Comparison of ENCODE assay signal across 22 cellular contexts in the genomic region with DNA sequence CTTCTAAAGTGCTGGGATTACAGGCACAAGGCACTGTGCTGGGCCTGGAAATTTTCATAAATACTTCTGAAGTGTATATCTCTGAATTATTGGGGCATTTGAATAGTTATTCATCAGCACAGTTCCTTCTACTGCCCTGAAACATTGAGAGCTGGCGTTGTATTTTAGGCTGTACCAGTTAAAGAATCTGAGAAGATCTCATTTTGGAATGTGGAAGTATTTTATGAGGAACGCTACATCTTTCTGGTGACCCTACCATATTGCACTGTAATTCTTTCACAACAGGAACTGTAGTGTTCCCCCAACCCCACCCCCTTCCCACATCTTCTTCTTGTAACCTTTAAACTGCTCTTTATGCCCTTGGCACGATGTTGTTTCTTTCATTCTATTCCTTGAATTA.
DNase-seq lines count a peak whose midpoint lies in the region; ATAC-seq and TF ChIP-seq lines count a peak whose summit lies in the region.
"Had no signal": no experiment of that assay in that cellular context is flagged by ENCODE, and none has a peak within 500 bp of the region (broad histone marks: within the 10 kb centered on the region; RNA-seq: fewer than 3 reads in every experiment).

No MANE protein-coding gene starts in this region.

- H3K9me3 Mint-ChIP-seq in osteocyte (ENCODE audit: unreplicated experiment): no peaks in the 10 kb centered on the region
- H3K9me3 Mint-ChIP-seq: activated naive CD4-positive, alpha-beta T cell treated with anti-CD3 and anti-CD28 coated beads for 36 hours; GM23338 had no signal

- peak; percentile 68 for DNase-seq in EH (ENCODE audit: low read depth)
- peak; percentile 61 for DNase-seq in MV-4-11 (lab: John Stamatoyannopoulos, UW)
- peak; percentile 29 for DNase-seq in choroid plexus epithelial cell (ENCODE audit: low read depth)
- no peak for DNase-seq in osteocyte (ENCODE audit: extremely low spot score, unreplicated experiment)
- DNase-seq in activated CD4-positive, CD25-positive, alpha-beta regulatory T cell treated with anti-CD3 and anti-CD28 coated beads, Interleukin-2, amount 50 U/mL, for 72 hours: no peak
- no peak for DNase-seq in dermis blood vessel endothelial cell
- DNase-seq in NCI-H1417 treated with DMSO at 0.1 percent for 48 hours (lab: John Stamatoyannopoulos, UW): no peak
- DNase-seq: activated CD4-positive, alpha-beta T cell treated with anti-CD3 and anti-CD28 coated beads, Interleukin-2, amount 50 U/mL, for 4 hours; activated naive CD4-positive, alpha-beta T cell treated with anti-CD3 and anti-CD28 coated beads for 36 hours; Caco-2; cerebellar nuclear complex; head of caudate nucleus; NCI-H1694 treated with DMSO at 0.1 percent for 48 hours; NCI-H2227 treated with DMSO at 0.1 percent for 48 hours; sigmoid colon; stimulated activated CD4-positive, alpha-beta T cell treated with anti-CD3 and anti-CD28 coated beads, Interleukin-2, amount 100 ng/mL, for 24 hours; stimulated activated naive CD4-positive, alpha-beta T cell treated with Interleukin-2 at 50 U/mL for 16 hours; T-helper 1 cell had no signal

- H3K27ac Mint-ChIP-seq in osteocyte (ENCODE audit: unreplicated experiment): peak overlapping the region; percentile 75
- H3K27ac Mint-ChIP-seq: activated naive CD4-positive, alpha-beta T cell treated with anti-CD3 and anti-CD28 coated beads for 36 hours; GM23338 had no signal

- no peak overlapping the region for H3K4me3 Mint-ChIP-seq in osteocyte (ENCODE audit: unreplicated experiment)
- H3K4me3 Mint-ChIP-seq: activated naive CD4-positive, alpha-beta T cell treated with anti-CD3 and anti-CD28 coated beads for 36 hours; GM23338 had no signal

- H3K36me3 Mint-ChIP-seq in osteocyte (ENCODE audit: unreplicated experiment): no peaks in the 10 kb centered on the region

- H3K4me1 Mint-ChIP-seq in osteocyte (ENCODE audit: unreplicated experiment): peaks cover 45% of the 10 kb centered on the region

- H3K4me3 ChIP-seq in choroid plexus epithelial cell (ENCODE audit: low read depth, low read length): no peak overlapping the region
- H3K4me3 ChIP-seq: ascending aorta, GM23338, sigmoid colon, tibial nerve had no signal

- no peak for TF ChIP-seq CTCF in choroid plexus epithelial cell (conservative IDR thresholded peaks at IDR 0.05; ENCODE audit: low read depth, low read length)
- TF ChIP-seq CTCF in osteocyte (IDR thresholded peaks at IDR 0.05): no peak

- ATAC-seq in HG03571 (IDR thresholded peaks at IDR 0.05; ENCODE audit: unreplicated experiment): no peak
- ATAC-seq: GM23338 had no signal

- H3K27me3 Mint-ChIP-seq in osteocyte (ENCODE audit: unreplicated experiment): no peaks in the 10 kb centered on the region

Comparison
In these comparisons a context has a peak if more than half of its experiments do, and no peak if none do; other contexts are left out.
1. DNase-seq: peak in EH (single experiment), MV-4-11 (single experiment) and choroid plexus epithelial cell (single experiment); none in osteocyte (single experiment), activated CD4-positive, CD25-positive, alpha-beta regulatory T cell treated with anti-CD3 and anti-CD28 coated beads, Interleukin-2, amount 50 U/mL, for 72 hours (single experiment), dermis blood vessel endothelial cell (single experiment) and NCI-H1417 treated with DMSO at 0.1 percent for 48 hours (single experiment).